In genomic region chr1:239383714-239384113, GRCh38 we compare ENCODE assay signal across 17 cellular contexts. TPM values are rescaled to one million over a fixed set of nuclear protein-coding genes. Genes with fewer than 3 reads are reported as not detected.
DNase-seq lines count a peak whose midpoint lies in the region; ATAC-seq and TF ChIP-seq lines count a peak whose summit lies in the region.
"Had no signal": no experiment of that assay in that cellular context is flagged by ENCODE, and none has a peak within 500 bp of the region (broad histone marks: within the 10 kb centered on the region; RNA-seq: fewer than 3 reads in every experiment).

No MANE protein-coding gene starts in this region.

- H3K79me2 ChIP-seq in MM.1S (ENCODE audit: low read length): peaks cover 9% of the 10 kb centered on the region; the same call in 1 of the 2 replicates

- H3F3A ChIP-seq in MM.1S (ENCODE audit: insufficient read depth, low read length): no peaks in the 10 kb centered on the region; the same call in none of the 2 replicates

- ATAC-seq in HG02973 (IDR thresholded peaks at IDR 0.05; ENCODE audit: unreplicated experiment): no peak
- ATAC-seq: CD8-positive, alpha-beta T cell had no signal

- H3K4me2 ChIP-seq in MM.1S (ENCODE audit: low read depth, low read length): peak overlapping the region; percentile 28; the same call in 1 of the 2 replicates
- H3K4me2 ChIP-seq: BLaER1 treated with 17β-estradiol and CSF1 and Interleukin-3, amounts not matched to agents 10 nM and 100 nM had no signal

- peaks cover 13% of the 10 kb centered on the region for H3K4me1 ChIP-seq in MM.1S (ENCODE audit: low read length)
- H3K4me1 ChIP-seq in Peyer's patch: peaks cover 0 to 17% (median 0%) of the 10 kb centered on the region in 4 donors

- no peak overlapping the region for H3K9ac ChIP-seq in MM.1S (ENCODE audit: low read length)
- H3K9ac ChIP-seq: BLaER1 treated with 17β-estradiol and CSF1 and Interleukin-3, amounts not matched to agents 10 nM and 100 nM had no signal

- POLR2A ChIA-PET in activated CD4-positive, alpha-beta memory T cell treated with anti-CD3 and anti-CD28 coated beads for 36 hours (lab: Charles Lee): no interaction called here

- no peak overlapping the region for H3K27ac Mint-ChIP-seq in activated CD4-positive, alpha-beta memory T cell treated with anti-CD3 and anti-CD28 coated beads for 36 hours
- H3K27ac Mint-ChIP-seq: B cell; CD4-positive, alpha-beta T cell; CD8-positive, alpha-beta T cell had no signal

- peaks cover 22% of the 10 kb centered on the region for H3K4me1 Mint-ChIP-seq in activated CD4-positive, alpha-beta memory T cell treated with anti-CD3 and anti-CD28 coated beads for 36 hours (ENCODE audit: low read depth)
- H3K4me1 Mint-ChIP-seq: B cell had no signal

- CTCF ChIA-PET in activated CD4-positive, alpha-beta memory T cell treated with anti-CD3 and anti-CD28 coated beads for 36 hours (lab: Charles Lee): no interaction called here

- H3K9me3 Mint-ChIP-seq in activated CD4-positive, alpha-beta memory T cell treated with anti-CD3 and anti-CD28 coated beads for 36 hours: no peaks in the 10 kb centered on the region
- H3K9me3 Mint-ChIP-seq: CD4-positive, alpha-beta T cell; CD8-positive, alpha-beta T cell had no signal

- H3K9me3 ChIP-seq in MM.1S (replicated peaks; ENCODE audit: insufficient read depth, low read length) (no peaks in the 10 kb centered on the region), Peyer's patch (no peaks in the 10 kb centered on the region)
- H3K9me3 ChIP-seq: Caco-2 had no signal

- DNase-seq in MM.1S: peak; percentile 82
- peak; percentile 92 for DNase-seq in RPMI8226
- DNase-seq in Peyer's patch: no peak
- DNase-seq in activated CD4-positive, alpha-beta memory T cell treated with anti-CD3 and anti-CD28 coated beads for 36 hours: no peak
- DNase-seq: 8988T; ACHN; Caco-2; Calu3; CD4-positive, alpha-beta T cell; CD8-positive, alpha-beta T cell; DMS79 treated with DMSO at 0.1 percent for 48 hours; GF-D8 had no signal

- intact Hi-C loops in activated CD4-positive, alpha-beta memory T cell treated with anti-CD3 and anti-CD28 coated beads for 36 hours (cut with micrococcal nuclease): no loop called here

- H3K4me3 Mint-ChIP-seq in activated CD4-positive, alpha-beta memory T cell treated with anti-CD3 and anti-CD28 coated beads for 36 hours: no peak overlapping the region
- H3K4me3 Mint-ChIP-seq: B cell; CD4-positive, alpha-beta T cell; CD8-positive, alpha-beta T cell had no signal

- H3K27me3 ChIP-seq in MM.1S (replicated peaks; ENCODE audit: insufficient read depth, low read length): no peaks in the 10 kb centered on the region
- H3K27me3 ChIP-seq in Peyer's patch: no peaks in the 10 kb centered on the region

- no peak for TF ChIP-seq POLR2A in Peyer's patch (IDR thresholded peaks at IDR 0.05)

- H3K9me2 ChIP-seq in MM.1S (replicated peaks; ENCODE audit: insufficient read depth, low read length): no peaks in the 10 kb centered on the region

- TF ChIP-seq CTCF in MM.1S (IDR thresholded peaks at IDR 0.05; ENCODE audit: low read length) (no peak), Peyer's patch (IDR thresholded peaks at IDR 0.05) (no peak)

- H3K36me3 Mint-ChIP-seq in activated CD4-positive, alpha-beta memory T cell treated with anti-CD3 and anti-CD28 coated beads for 36 hours: no peaks in the 10 kb centered on the region
- H3K36me3 Mint-ChIP-seq: CD8-positive, alpha-beta T cell had no signal

- H2AFZ ChIP-seq in MM.1S (ENCODE audit: low read length): no peak overlapping the region

- H4K20me1 ChIP-seq in MM.1S (ENCODE audit: insufficient read depth, low read length): no peaks in the 10 kb centered on the region
- H4K20me1 ChIP-seq: BLaER1 treated with 17β-estradiol and CSF1 and Interleukin-3, amounts not matched to agents 10 nM and 100 nM had no signal

- H3K27ac ChIP-seq in MM.1S (ENCODE audit: low read length): peak overlapping the region; percentile 0; the same call in 1 of the 2 replicates
- H3K27ac ChIP-seq in Peyer's patch: no peak overlapping the region
- H3K27ac ChIP-seq: BLaER1 treated with 17β-estradiol and CSF1 and Interleukin-3, amounts not matched to agents 10 nM and 100 nM; C4-2B had no signal

- H3K4me3 ChIP-seq in MM.1S (ENCODE audit: low read length) (no peak overlapping the region), Peyer's patch (no peak overlapping the region)
- H3K4me3 ChIP-seq: BLaER1 treated with 17β-estradiol and CSF1 and Interleukin-3, amounts not matched to agents 10 nM and 100 nM had no signal

- H3K27me3 Mint-ChIP-seq in activated CD4-positive, alpha-beta memory T cell treated with anti-CD3 and anti-CD28 coated beads for 36 hours: peaks cover 45% of the 10 kb centered on the region

- no peaks in the 10 kb centered on the region for H3K36me3 ChIP-seq in MM.1S (replicated peaks; ENCODE audit: insufficient read depth, low read length)
- no peaks in the 10 kb centered on the region for H3K36me3 ChIP-seq in Peyer's patch
- H3K36me3 ChIP-seq: BLaER1 treated with 17β-estradiol and CSF1 and Interleukin-3, amounts not matched to agents 10 nM and 100 nM had no signal

RNA-seq across cellular contexts. Expression of gene CHRM3, which starts 2.7 kb away (rescaled TPM):
- 10 to 100 TPM; 16.4 to 41.3 (median 16.9) TPM for total RNA-seq in Peyer's patch
- total RNA-seq in activated CD4-positive, alpha-beta memory T cell treated with anti-CD3 and anti-CD28 coated beads for 36 hours: under 1 TPM in 1 of 2 experiments, not detected in 1; 0.26 TPM
- total RNA-seq: A673; B cell; CD8-positive, alpha-beta T cell had no signal

Comparison
In these comparisons a context has a peak if more than half of its experiments do, and no peak if none do; other contexts are left out.
1. DNase-seq: peak in MM.1S (single experiment) and RPMI8226 (single experiment); none in Peyer's patch (0 of 3) and activated CD4-positive, alpha-beta memory T cell treated with anti-CD3 and anti-CD28 coated beads for 36 hours (single experiment).
2. RNA of gene CHRM3, which starts 2.7 kb away (total RNA-seq): 16.4 to 41.3 TPM in Peyer's patch; 0.26 TPM in activated CD4-positive, alpha-beta memory T cell treated with anti-CD3 and anti-CD28 coated beads for 36 hours; every median in the first group is over 10 times any median in the second.